Comparison of ENCODE assay signal across 15 cellular contexts in the genomic region with DNA sequence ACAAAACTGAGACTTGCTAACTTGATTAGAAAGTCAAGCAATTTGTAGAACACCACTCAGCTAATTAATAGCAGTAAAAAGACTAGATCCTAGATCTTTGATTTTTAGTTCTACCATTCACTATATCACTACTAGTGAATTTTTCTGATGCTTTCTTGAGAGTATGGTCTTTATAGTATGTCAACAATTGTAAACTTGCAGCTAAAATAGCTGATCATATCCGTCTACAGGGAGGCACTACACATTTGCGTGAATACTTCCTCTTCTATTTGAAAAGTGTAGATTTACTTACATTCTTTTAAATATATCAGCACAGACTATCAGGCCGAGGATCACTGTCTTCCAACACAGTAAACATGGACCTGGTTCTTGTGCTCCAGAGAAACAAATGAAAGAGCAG. TPM values are rescaled to one million over a fixed set of nuclear protein-coding genes. Genes with fewer than 3 reads are reported as not detected.
DNase-seq lines count a peak whose midpoint lies in the region; ATAC-seq and TF ChIP-seq lines count a peak whose summit lies in the region.
"Had no signal": no experiment of that assay in that cellular context is flagged by ENCODE, and none has a peak within 500 bp of the region (broad histone marks: within the 10 kb centered on the region; RNA-seq: fewer than 3 reads in every experiment).

No MANE protein-coding gene starts in this region.

- H3K79me2 ChIP-seq in SU-DHL-6 (ENCODE audit: insufficient read depth, low read length), result no peaks in the 10 kb centered on the region

- TF ChIP-seq EP300 in upper lobe of left lung (IDR thresholded peaks at IDR 0.05), result no peak

- peaks cover 11% of the 10 kb centered on the region for H3K9me3 Mint-ChIP-seq in activated naive CD4-positive, alpha-beta T cell treated with anti-CD3 and anti-CD28 coated beads, Interleukin-2, amount 50 U/mL, for 24 hours

- no peaks in the 10 kb centered on the region for H3K36me3 Mint-ChIP-seq in activated naive CD4-positive, alpha-beta T cell treated with anti-CD3 and anti-CD28 coated beads, Interleukin-2, amount 50 U/mL, for 24 hours

- peak overlapping the region; percentile 84 for H3K4me3 Mint-ChIP-seq in activated naive CD4-positive, alpha-beta T cell treated with anti-CD3 and anti-CD28 coated beads, Interleukin-2, amount 50 U/mL, for 24 hours

- peaks cover 55% of the 10 kb centered on the region for H3K4me1 ChIP-seq in effector memory CD4-positive, alpha-beta T cell (ENCODE audit: control insufficient read depth, insufficient read depth, low read length, poor library complexity, severe bottlenecking)
- no peaks in the 10 kb centered on the region for H3K4me1 ChIP-seq in upper lobe of left lung
- H3K4me1 ChIP-seq: HAP-1 had no signal

- peaks cover 96% of the 10 kb centered on the region for H3K4me1 Mint-ChIP-seq in activated naive CD4-positive, alpha-beta T cell treated with anti-CD3 and anti-CD28 coated beads, Interleukin-2, amount 50 U/mL, for 24 hours

- peak overlapping the region; percentile 99 for H3K27ac Mint-ChIP-seq in activated naive CD4-positive, alpha-beta T cell treated with anti-CD3 and anti-CD28 coated beads, Interleukin-2, amount 50 U/mL, for 24 hours

- H4K20me1 ChIP-seq in SU-DHL-6 (ENCODE audit: low read depth, low read length), result no peaks in the 10 kb centered on the region

- H3K4me3 ChIP-seq in SU-DHL-6 (ENCODE audit: insufficient read depth, low read length, poor library complexity, severe bottlenecking) (peak overlapping the region; percentile 21), upper lobe of left lung (no peak overlapping the region)
- H3K4me3 ChIP-seq in effector memory CD4-positive, alpha-beta T cell (ENCODE audit: insufficient read depth, low read depth, low read length, poor library complexity, severe bottlenecking), result no peak overlapping the region
- H3K4me3 ChIP-seq: cardiac muscle cell, HAP-1 had no signal

- H2AFZ ChIP-seq in SU-DHL-6 (ENCODE audit: low read depth, low read length, severe bottlenecking), result peak overlapping the region; percentile 62

- DNase-seq in activated naive CD4-positive, alpha-beta T cell treated with anti-CD3 and anti-CD28 coated beads, Interleukin-2, amount 50 U/mL, for 16 hours, result no peak
- no peak for DNase-seq in effector memory CD4-positive, alpha-beta T cell
- no peak for DNase-seq in upper lobe of left lung
- DNase-seq: foreskin melanocyte, NCI-H187, NCI-H524, nucleus accumbens had no signal

- peak overlapping the region; percentile 100 for H3K27ac ChIP-seq in SU-DHL-6 (ENCODE audit: low read depth, low read length)
- H3K27ac ChIP-seq in effector memory CD4-positive, alpha-beta T cell (ENCODE audit: insufficient read depth, low read length, poor library complexity, severe bottlenecking), result peak overlapping the region; percentile 77
- H3K27ac ChIP-seq in upper lobe of left lung, result peak overlapping the region; percentile 65 to 80 (median 80)
- H3K27ac ChIP-seq: cardiac muscle cell had no signal

- H3K36me3 ChIP-seq in SU-DHL-6 (ENCODE audit: low read length), result no peaks in the 10 kb centered on the region
- no peaks in the 10 kb centered on the region for H3K36me3 ChIP-seq in effector memory CD4-positive, alpha-beta T cell (ENCODE audit: control insufficient read depth, insufficient read depth, low read length)
- no peaks in the 10 kb centered on the region for H3K36me3 ChIP-seq in upper lobe of left lung
- H3K36me3 ChIP-seq: cardiac muscle cell, HAP-1 had no signal

- no peaks in the 10 kb centered on the region for H3K9me2 ChIP-seq in SU-DHL-6 (replicated peaks; ENCODE audit: insufficient read depth, low read length)

- H3K9me3 ChIP-seq in SU-DHL-6 (ENCODE audit: insufficient read depth, low read length) (no peaks in the 10 kb centered on the region), upper lobe of left lung (no peaks in the 10 kb centered on the region)
- H3K9me3 ChIP-seq in effector memory CD4-positive, alpha-beta T cell (ENCODE audit: control insufficient read depth, low read length), result no peaks in the 10 kb centered on the region
- H3K9me3 ChIP-seq: HAP-1 had no signal

- TF ChIP-seq CTCF in SU-DHL-6 (IDR thresholded peaks at IDR 0.05; ENCODE audit: insufficient read depth, low read length, poor library complexity, severe bottlenecking) (no peak), upper lobe of left lung (IDR thresholded peaks at IDR 0.05) (no peak)

- WGBS in upper lobe of left lung, 2 donors, result 51 to 60% methylated on average over 3 of the region's 3 CpGs

- no peaks in the 10 kb centered on the region for H3K27me3 ChIP-seq in SU-DHL-6 (ENCODE audit: low read length)
- no peaks in the 10 kb centered on the region for H3K27me3 ChIP-seq in effector memory CD4-positive, alpha-beta T cell (replicated peaks; ENCODE audit: control insufficient read depth, insufficient read depth, low read length, poor library complexity, severe bottlenecking)
- no peaks in the 10 kb centered on the region for H3K27me3 ChIP-seq in upper lobe of left lung
- H3K27me3 ChIP-seq: cardiac muscle cell had no signal

- peak overlapping the region; percentile 95 for H3K4me2 ChIP-seq in SU-DHL-6 (ENCODE audit: low read depth, low read length, poor library complexity, severe bottlenecking)

- ATAC-seq in upper lobe of left lung (ENCODE audit: low FRiP score in 2 of 2), result no peak
- no peak for ATAC-seq in HG03196 (IDR thresholded peaks at IDR 0.05; ENCODE audit: unreplicated experiment)
- ATAC-seq in GM21528 (IDR thresholded peaks at IDR 0.05; ENCODE audit: low FRiP score, unreplicated experiment), result no peak
- no peak for ATAC-seq in HG02759 (IDR thresholded peaks at IDR 0.05; ENCODE audit: unreplicated experiment)
- ATAC-seq: Panc1 had no signal

- no peaks in the 10 kb centered on the region for H3K27me3 Mint-ChIP-seq in activated naive CD4-positive, alpha-beta T cell treated with anti-CD3 and anti-CD28 coated beads, Interleukin-2, amount 50 U/mL, for 24 hours

- TF ChIP-seq POLR2A in upper lobe of left lung (IDR thresholded peaks at IDR 0.05), result no peak

- H3K9ac ChIP-seq in SU-DHL-6 (ENCODE audit: low read length), result peak overlapping the region; percentile 73

- H3F3A ChIP-seq in SU-DHL-6 (ENCODE audit: insufficient read depth), result peaks cover 70% of the 10 kb centered on the region

RNA-seq across cellular contexts. Expression of gene PTPRC, which starts 18.6 kb away (rescaled TPM):
- 100 to 1,000 TPM in 3 of 6 donors, 10 to 100 TPM in 3; 70.2 to 171 (median 101) TPM for total RNA-seq in upper lobe of left lung
- total RNA-seq: cardiac muscle cell had no signal
